17 cellular contexts compared by ENCODE assay signal in genomic region chr22:49334589-49334873, GRCh38.
DNase-seq lines count a peak whose midpoint lies in the region; TF ChIP-seq lines count a peak whose summit lies in the region.
"Had no signal": no experiment of that assay in that cellular context is flagged by ENCODE, and none has a peak within 500 bp of the region (broad histone marks: within the 10 kb centered on the region; RNA-seq: fewer than 3 reads in every experiment).

No MANE protein-coding gene starts in this region.

- no peak overlapping the region for H3K4me3 ChIP-seq in ectodermal cell (ENCODE audit: insufficient read depth, low read depth, low read length)
- H3K4me3 ChIP-seq in neural progenitor cell = peak overlapping the region; percentile 19
- H3K4me3 ChIP-seq in vagina = no peak overlapping the region
- H3K4me3 ChIP-seq: GM23248 had no signal

- intact Hi-C loops in vagina (cut with DNase I) (no loop called here), MCF 10A (cut with micrococcal nuclease) (no loop called here), CD14-positive monocyte (cut with micrococcal nuclease) (no loop called here)

- H3K27ac Mint-ChIP-seq in neural progenitor cell (peak overlapping the region; percentile 95), MCF 10A (ENCODE audit: low read depth, unreplicated experiment) (no peak overlapping the region), CD14-positive monocyte (no peak overlapping the region)

- H3K36me3 ChIP-seq in ectodermal cell (ENCODE audit: control insufficient read depth, insufficient read depth, low read length) = no peaks in the 10 kb centered on the region
- H3K36me3 ChIP-seq in neural progenitor cell = no peaks in the 10 kb centered on the region
- no peaks in the 10 kb centered on the region for H3K36me3 ChIP-seq in vagina

- H2AFZ ChIP-seq in neural progenitor cell (replicated peaks) = peak overlapping the region; percentile 60
- H2AFZ ChIP-seq: GM23248 had no signal

- POLR2A ChIA-PET in MCF 10A (lab: Yijun Ruan, JAX) = no interaction called here

- peaks cover 24% of the 10 kb centered on the region for H3K4me1 Mint-ChIP-seq in neural progenitor cell
- no peaks in the 10 kb centered on the region for H3K4me1 Mint-ChIP-seq in MCF 10A (ENCODE audit: insufficient read depth, unreplicated experiment)
- no peaks in the 10 kb centered on the region for H3K4me1 Mint-ChIP-seq in CD14-positive monocyte

- no peak overlapping the region for H3K9ac ChIP-seq in neural progenitor cell
- H3K9ac ChIP-seq: GM23248 had no signal

- peaks cover 8% of the 10 kb centered on the region for H3F3A ChIP-seq in neural progenitor cell (ENCODE audit: low read depth)

- H3K36me3 Mint-ChIP-seq in neural progenitor cell = no peaks in the 10 kb centered on the region
- no peaks in the 10 kb centered on the region for H3K36me3 Mint-ChIP-seq in MCF 10A (ENCODE audit: insufficient read depth, unreplicated experiment)
- H3K36me3 Mint-ChIP-seq in CD14-positive monocyte = no peaks in the 10 kb centered on the region

- TF ChIP-seq CTCF in neural progenitor cell (IDR thresholded peaks at IDR 0.05) = no peak
- TF ChIP-seq CTCF in vagina (IDR thresholded peaks at IDR 0.05) = no peak
- no peak for TF ChIP-seq CTCF in MCF 10A (IDR thresholded peaks at IDR 0.05; ENCODE audit: unreplicated experiment)
- TF ChIP-seq CTCF in CD14-positive monocyte (IDR thresholded peaks at IDR 0.05) = no peak

- no peaks in the 10 kb centered on the region for H3K27me3 ChIP-seq in ectodermal cell (ENCODE audit: control insufficient read depth, insufficient read depth, low read length, poor library complexity, severe bottlenecking)
- no peaks in the 10 kb centered on the region for H3K27me3 ChIP-seq in neural progenitor cell
- no peaks in the 10 kb centered on the region for H3K27me3 ChIP-seq in vagina

- no peaks in the 10 kb centered on the region for H4K20me1 ChIP-seq in neural progenitor cell (ENCODE audit: low read depth)

- no peaks in the 10 kb centered on the region for H3K79me2 ChIP-seq in neural progenitor cell (ENCODE audit: low read depth)

- H3K9me3 ChIP-seq in ectodermal cell (ENCODE audit: control insufficient read depth, low read length) = no peaks in the 10 kb centered on the region
- H3K9me3 ChIP-seq in neural progenitor cell (ENCODE audit: low read depth) = no peaks in the 10 kb centered on the region
- H3K9me3 ChIP-seq in vagina = no peaks in the 10 kb centered on the region

- H3K9me3 Mint-ChIP-seq in neural progenitor cell (no peaks in the 10 kb centered on the region), MCF 10A (ENCODE audit: unreplicated experiment) (peaks cover 24% of the 10 kb centered on the region), CD14-positive monocyte (peaks cover 0 to 7% (median 0%) of the 10 kb centered on the region in 7 donors)

- H3K27ac ChIP-seq in ectodermal cell (ENCODE audit: insufficient read depth, low read depth, low read length, poor library complexity, severe bottlenecking) (peak overlapping the region; percentile 38), neural progenitor cell (no peak overlapping the region), vagina (no peak overlapping the region)
- H3K27ac ChIP-seq: GM23248 had no signal

- no TSS peak for BruUV-seq in MCF 10A (replicated peaks; lab: Mats Ljungman, UMichigan)

- peak; percentile 19 for DNase-seq in NCI-H345 (lab: John Stamatoyannopoulos, UW)
- DNase-seq in NCI-H345 treated with DMSO at 0.1 percent for 48 hours (lab: John Stamatoyannopoulos, UW; ENCODE audit: unreplicated experiment) = no peak
- no peak for DNase-seq in neural progenitor cell (ENCODE audit: low spot score)
- peak; percentile 16 to 44 for DNase-seq in vagina (ENCODE audit: extremely low spot score in 2 of 2)
- no peak for DNase-seq in activated CD4-positive, alpha-beta T cell treated with anti-CD3 and anti-CD28 coated beads, Interleukin-2, amount 50 U/mL, for 1 hour
- DNase-seq in MCF 10A (ENCODE audit: unreplicated experiment) = no peak
- no peak for DNase-seq in CD14-positive monocyte (ENCODE audit: low spot score)
- DNase-seq: 8988T, DMS79 treated with DMSO at 0.1 percent for 48 hours, GM23248, NCI-H1092 treated with DMSO at 0.1 percent for 48 hours, NCI-H1694 treated with DMSO at 0.1 percent for 48 hours, NCI-H524 treated with DMSO at 0.1 percent for 48 hours, PC-3, RPMI8226, SHP77 treated with DMSO at 0.1 percent for 48 hours had no signal

- no peak for TF ChIP-seq POLR2A in vagina (IDR thresholded peaks at IDR 0.05)

- H3K4me3 Mint-ChIP-seq in neural progenitor cell = peak overlapping the region; percentile 35
- H3K4me3 Mint-ChIP-seq in MCF 10A (ENCODE audit: unreplicated experiment) = no peak overlapping the region
- H3K4me3 Mint-ChIP-seq in CD14-positive monocyte = no peak overlapping the region

- WGBS in ectodermal cell, 2 experiments = 33 to 36% methylated on average over 7 of the region's 7 CpGs

- H3K4me1 ChIP-seq in ectodermal cell (ENCODE audit: control insufficient read depth, insufficient read depth, low read length) (peaks cover 11% of the 10 kb centered on the region), neural progenitor cell (peaks cover 18% of the 10 kb centered on the region), vagina (no peaks in the 10 kb centered on the region)

- peak overlapping the region; percentile 67 for H3K4me2 ChIP-seq in neural progenitor cell

- CTCF ChIA-PET in MCF 10A (lab: Yijun Ruan, JAX) = no interaction called here

- H3K27me3 Mint-ChIP-seq in neural progenitor cell (ENCODE audit: insufficient read depth, low read depth) (peaks cover 13% of the 10 kb centered on the region), MCF 10A (ENCODE audit: insufficient read depth, unreplicated experiment) (no peaks in the 10 kb centered on the region), CD14-positive monocyte (ENCODE audit: low read depth in 3 of 3) (peaks cover 0 to 5% (median 2%) of the 10 kb centered on the region in 3 donors)

Comparison
In these comparisons a context has a peak if more than half of its experiments do, and no peak if none do; other contexts are left out.
1. DNase-seq: peak in NCI-H345 (single experiment) and vagina (2 of 2); none in NCI-H345 treated with DMSO at 0.1 percent for 48 hours (single experiment), neural progenitor cell (single experiment), activated CD4-positive, alpha-beta T cell treated with anti-CD3 and anti-CD28 coated beads, Interleukin-2, amount 50 U/mL, for 1 hour (single experiment), MCF 10A (single experiment) and CD14-positive monocyte (single experiment).